ENCODE assay signal across 9 cellular contexts in genomic region chrY:14344648-14345333, GRCh38.
DNase-seq lines count a peak whose midpoint lies in the region; ATAC-seq lines count a peak whose summit lies in the region.
"Had no signal": no experiment of that assay in that cellular context is flagged by ENCODE, and none has a peak within 500 bp of the region (broad histone marks: within the 10 kb centered on the region; RNA-seq: fewer than 3 reads in every experiment).

No MANE protein-coding gene starts in this region.

- DNase-seq in A172 (ENCODE audit: low spot score) (peak; percentile 87), GF-D8 (lab: John Stamatoyannopoulos, UW) (no peak), UCSD-AML1 (lab: John Stamatoyannopoulos, UW; ENCODE audit: unreplicated experiment) (no peak), NCI-H2171 treated with DMSO at 0.1 percent for 48 hours (lab: John Stamatoyannopoulos, UW) (no peak), AG20443 (ENCODE audit: low spot score) (no peak)
- no peak for DNase-seq in activated naive CD8-positive, alpha-beta T cell treated with anti-CD3 and anti-CD28 coated beads, Interleukin-2, amount 50 U/mL, for 24 hours
- DNase-seq: heart right ventricle had no signal

- no peaks in the 10 kb centered on the region for H3K27me3 Mint-ChIP-seq in activated naive CD8-positive, alpha-beta T cell treated with anti-CD3 and anti-CD28 coated beads, Interleukin-2, amount 50 U/mL, for 24 hours

- peak overlapping the region; percentile 83 for H3K27ac Mint-ChIP-seq in activated naive CD8-positive, alpha-beta T cell treated with anti-CD3 and anti-CD28 coated beads, Interleukin-2, amount 50 U/mL, for 24 hours

- ATAC-seq in GM19372 (IDR thresholded peaks at IDR 0.05; ENCODE audit: low read depth, unreplicated experiment) (peak; percentile 56), HG03565 (IDR thresholded peaks at IDR 0.05; ENCODE audit: unreplicated experiment) (peak; percentile 57)
- ATAC-seq in activated naive CD8-positive, alpha-beta T cell treated with anti-CD3 and anti-CD28 coated beads, Interleukin-2, amount 50 U/mL, for 24 hours: peak; percentile 74
- ATAC-seq: heart right ventricle had no signal

- peaks cover 3% of the 10 kb centered on the region for H3K9me3 Mint-ChIP-seq in activated naive CD8-positive, alpha-beta T cell treated with anti-CD3 and anti-CD28 coated beads, Interleukin-2, amount 50 U/mL, for 24 hours

- peaks cover 80% of the 10 kb centered on the region for H3K4me1 Mint-ChIP-seq in activated naive CD8-positive, alpha-beta T cell treated with anti-CD3 and anti-CD28 coated beads, Interleukin-2, amount 50 U/mL, for 24 hours

- peak overlapping the region; percentile 56 for H3K4me3 Mint-ChIP-seq in activated naive CD8-positive, alpha-beta T cell treated with anti-CD3 and anti-CD28 coated beads, Interleukin-2, amount 50 U/mL, for 24 hours

- peaks cover 6% of the 10 kb centered on the region for H3K36me3 Mint-ChIP-seq in activated naive CD8-positive, alpha-beta T cell treated with anti-CD3 and anti-CD28 coated beads, Interleukin-2, amount 50 U/mL, for 24 hours (ENCODE audit: low read depth)
